Comparison of ENCODE assay signal across 27 cellular contexts in the genomic region with DNA sequence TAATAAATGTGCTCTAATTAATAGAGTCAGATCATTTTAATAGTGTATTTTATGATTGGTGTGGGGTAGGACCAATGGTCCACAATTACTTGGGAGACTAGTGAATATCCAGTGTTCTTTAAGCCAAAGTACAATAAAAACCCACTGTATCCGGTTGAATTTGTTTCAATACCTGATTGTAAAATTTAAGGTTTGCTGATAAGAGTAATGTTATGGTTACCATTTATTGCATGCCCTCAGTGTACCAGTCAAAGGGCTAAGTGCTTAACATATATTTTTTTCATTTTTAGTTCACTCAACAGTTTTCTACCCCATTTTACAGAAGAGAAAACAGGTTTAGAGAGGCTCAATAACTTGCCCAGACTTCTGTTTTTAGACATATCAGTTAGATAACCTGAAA.
"Had no signal": no experiment of that assay in that cellular context is flagged by ENCODE, and none has a peak within 500 bp of the region (broad histone marks: within the 10 kb centered on the region; RNA-seq: fewer than 3 reads in every experiment).

No MANE protein-coding gene starts in this region.

- DNase-seq: dermis blood vessel endothelial cell; effector memory CD8-positive, alpha-beta T cell; erythroblast; esophagus squamous epithelium; foreskin melanocyte; glutamatergic neuron; heart right ventricle; hippocampal formation; left ventricle myocardium superior; lower lobe of right lung; occipital lobe; ovary; psoas muscle; right cardiac atrium; sigmoid colon; stimulated activated CD4-positive, alpha-beta T cell treated with anti-CD3 and anti-CD28 coated beads, Interleukin-2, amount 100 ng/mL, for 24 hours; stimulated activated CD4-positive, alpha-beta T cell treated with anti-CD3 and anti-CD28 coated beads, Interleukin-4, amount 100 ng/mL, for 24 hours; stimulated activated naive CD4-positive, alpha-beta T cell treated with Interleukin-2 at 50 U/mL for 16 hours; stomach; transverse colon; upper lobe of right lung; uterus had no signal

- H3K9me3 ChIP-seq: esophagus squamous epithelium, heart right ventricle, lower lobe of right lung, ovary, psoas muscle, sigmoid colon, stomach, thoracic aorta, transverse colon, upper lobe of right lung, uterus had no signal

- FAIRE-seq: endometrium had no signal

- H3K4me1 Mint-ChIP-seq: stimulated activated effector memory CD8-positive, alpha-beta T cell treated with anti-CD3 and anti-CD28 coated beads, Interleukin-12 subunit alpha, Interleukin-12 subunit beta, amount 100 ng/mL, for 72 hours had no signal

- H3K27me3 Mint-ChIP-seq: effector memory CD8-positive, alpha-beta T cell; natural killer cell treated with Interleukin-12 subunit alpha and Interleukin-12 subunit beta and Interleukin-15 and Interleukin-18, amount 100 ng/mL, for 72 hours had no signal

- H3K36me3 Mint-ChIP-seq: natural killer cell treated with Interleukin-12 subunit alpha and Interleukin-12 subunit beta and Interleukin-15 and Interleukin-18, amount 100 ng/mL, for 72 hours had no signal

- H3K4me1 ChIP-seq: heart right ventricle, lower lobe of right lung, psoas muscle, sigmoid colon, stomach, upper lobe of right lung, uterus had no signal

- H3K9me3 Mint-ChIP-seq: effector memory CD8-positive, alpha-beta T cell; natural killer cell treated with Interleukin-12 subunit alpha and Interleukin-12 subunit beta and Interleukin-15 and Interleukin-18, amount 100 ng/mL, for 72 hours; stimulated activated effector memory CD8-positive, alpha-beta T cell treated with anti-CD3 and anti-CD28 coated beads, Interleukin-12 subunit alpha, Interleukin-12 subunit beta, amount 100 ng/mL, for 72 hours had no signal

- H3K36me3 ChIP-seq: ovary, thoracic aorta, uterus had no signal

- H3K27ac ChIP-seq: coronary artery, esophagus squamous epithelium, heart right ventricle, lower lobe of right lung, ovary, psoas muscle, sigmoid colon, stomach, thoracic aorta, transverse colon, upper lobe of right lung, uterus had no signal

- H3K4me3 ChIP-seq: coronary artery, esophagus squamous epithelium, heart right ventricle, lower lobe of right lung, ovary, psoas muscle, sigmoid colon, stomach, thoracic aorta, transverse colon, upper lobe of right lung, uterus had no signal

- H3K27ac Mint-ChIP-seq: effector memory CD8-positive, alpha-beta T cell; natural killer cell treated with Interleukin-12 subunit alpha and Interleukin-12 subunit beta and Interleukin-15 and Interleukin-18, amount 100 ng/mL, for 72 hours; stimulated activated effector memory CD8-positive, alpha-beta T cell treated with anti-CD3 and anti-CD28 coated beads, Interleukin-12 subunit alpha, Interleukin-12 subunit beta, amount 100 ng/mL, for 72 hours had no signal

- H3K27me3 ChIP-seq: esophagus squamous epithelium, heart right ventricle, ovary, sigmoid colon, stomach, transverse colon, upper lobe of right lung, uterus had no signal

- H3K4me3 Mint-ChIP-seq: effector memory CD8-positive, alpha-beta T cell; natural killer cell treated with Interleukin-12 subunit alpha and Interleukin-12 subunit beta and Interleukin-15 and Interleukin-18, amount 100 ng/mL, for 72 hours; stimulated activated effector memory CD8-positive, alpha-beta T cell treated with anti-CD3 and anti-CD28 coated beads, Interleukin-12 subunit alpha, Interleukin-12 subunit beta, amount 100 ng/mL, for 72 hours had no signal

- ATAC-seq: effector memory CD8-positive, alpha-beta T cell; heart right ventricle; left ventricle myocardium superior; lower lobe of right lung; natural killer cell treated with Interleukin-12 subunit alpha and Interleukin-12 subunit beta and Interleukin-15 and Interleukin-18, amount 100 ng/mL, for 72 hours; psoas muscle; right cardiac atrium; stimulated activated effector memory CD8-positive, alpha-beta T cell treated with anti-CD3 and anti-CD28 coated beads, Interleukin-12 subunit alpha, Interleukin-12 subunit beta, amount 100 ng/mL, for 72 hours; upper lobe of right lung had no signal
